Comparison of ENCODE assay signal across 16 cellular contexts in the genomic region with DNA sequence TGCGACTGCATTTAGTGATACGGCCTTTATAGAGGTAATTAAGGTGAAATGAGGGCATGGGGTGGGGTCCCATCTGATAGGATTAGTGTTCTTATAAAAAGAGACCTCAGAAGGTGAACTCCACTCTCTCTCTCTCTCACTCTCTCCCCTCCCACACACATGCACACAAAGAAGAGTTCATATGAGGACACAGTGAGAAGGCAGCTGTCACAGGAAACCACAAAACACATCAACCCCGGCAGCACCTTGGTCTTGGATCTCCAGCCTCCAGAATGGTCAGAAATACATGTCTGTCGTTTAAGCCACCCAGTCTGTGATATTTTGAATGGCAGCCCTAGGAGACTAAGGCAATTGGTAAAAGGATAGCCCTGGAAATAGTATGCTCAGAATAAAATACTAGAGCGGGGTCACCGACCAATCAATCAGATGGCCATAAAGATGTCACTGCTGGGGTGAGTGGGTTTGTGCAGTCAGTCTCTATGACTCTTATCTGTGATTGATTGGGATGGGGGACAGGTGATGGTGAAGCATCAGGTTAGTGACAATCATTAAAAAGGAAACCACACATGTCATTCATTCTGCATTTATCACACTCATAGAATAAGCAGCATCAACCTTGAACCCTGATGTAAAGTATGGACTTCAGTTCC.
DNase-seq lines count a peak whose midpoint lies in the region; ATAC-seq, FAIRE-seq and TF ChIP-seq lines count a peak whose summit lies in the region.
"Had no signal": no experiment of that assay in that cellular context is flagged by ENCODE, and none has a peak within 500 bp of the region (broad histone marks: within the 10 kb centered on the region; RNA-seq: fewer than 3 reads in every experiment).

No MANE protein-coding gene starts in this region.

- H3K4me1 ChIP-seq in DND-41 (ENCODE audit: insufficient read depth, low read length) (peaks cover 15% of the 10 kb centered on the region), astrocyte (ENCODE audit: insufficient read depth, low read length) (no peaks in the 10 kb centered on the region)

- H3K79me2 ChIP-seq in DND-41 (ENCODE audit: insufficient read depth, low read length) (no peaks in the 10 kb centered on the region), astrocyte (ENCODE audit: insufficient read depth, low read length) (no peaks in the 10 kb centered on the region)

- no peaks in the 10 kb centered on the region for H3K36me3 Mint-ChIP-seq in astrocyte (ENCODE audit: low read depth, unreplicated experiment)
- no peaks in the 10 kb centered on the region for H3K36me3 Mint-ChIP-seq in glutamatergic neuron (ENCODE audit: unreplicated experiment)
- no peaks in the 10 kb centered on the region for H3K36me3 Mint-ChIP-seq in osteocyte (ENCODE audit: unreplicated experiment)
- H3K36me3 Mint-ChIP-seq: memory B cell had no signal

- H3K9me3 Mint-ChIP-seq in astrocyte (ENCODE audit: unreplicated experiment), result peaks cover 5% of the 10 kb centered on the region
- H3K9me3 Mint-ChIP-seq in glutamatergic neuron (ENCODE audit: unreplicated experiment), result peaks cover 3% of the 10 kb centered on the region
- H3K9me3 Mint-ChIP-seq in osteocyte (ENCODE audit: unreplicated experiment), result peaks cover 17% of the 10 kb centered on the region

- H4K20me1 ChIP-seq in DND-41 (ENCODE audit: insufficient read depth, low read length), result no peaks in the 10 kb centered on the region; the same call in 1 of the 2 replicates
- no peaks in the 10 kb centered on the region for H4K20me1 ChIP-seq in astrocyte (ENCODE audit: insufficient read depth, low read length)

- H3K4me1 Mint-ChIP-seq in astrocyte (ENCODE audit: low read depth, unreplicated experiment) (peaks cover 10% of the 10 kb centered on the region), glutamatergic neuron (ENCODE audit: low read depth, unreplicated experiment) (no peaks in the 10 kb centered on the region), osteocyte (ENCODE audit: unreplicated experiment) (peaks cover 14% of the 10 kb centered on the region)
- H3K4me1 Mint-ChIP-seq: memory B cell had no signal

- H3K4me3 Mint-ChIP-seq in astrocyte (ENCODE audit: unreplicated experiment), result no peak overlapping the region
- no peak overlapping the region for H3K4me3 Mint-ChIP-seq in glutamatergic neuron (ENCODE audit: unreplicated experiment)
- H3K4me3 Mint-ChIP-seq in osteocyte (ENCODE audit: unreplicated experiment), result no peak overlapping the region
- H3K4me3 Mint-ChIP-seq: memory B cell had no signal

- H3K9me3 ChIP-seq in DND-41 (ENCODE audit: insufficient read depth, low read length, severe bottlenecking) (peaks cover 2% of the 10 kb centered on the region), astrocyte (ENCODE audit: insufficient read depth, low read depth, low read length) (no peaks in the 10 kb centered on the region)
- H3K9me3 ChIP-seq: neutrophil had no signal

- H3K9ac ChIP-seq in DND-41 (ENCODE audit: low read depth, low read length) (no peak overlapping the region), astrocyte (ENCODE audit: low read length) (no peak overlapping the region)

- DNase-seq in DND-41 (peak; percentile 17), HT1080 (ENCODE audit: low read depth) (peak; percentile 53), astrocyte (ENCODE audit: low read depth) (peak; percentile 31), glutamatergic neuron (no peak), osteocyte (ENCODE audit: extremely low spot score, unreplicated experiment) (no peak), EL (no peak)
- DNase-seq: activated T-cell treated with anti-CD3 and anti-CD28 coated beads for 4 hours, cortex of kidney, NCI-H1105, T-helper 1 cell had no signal

- H3K4me2 ChIP-seq in DND-41 (ENCODE audit: insufficient read depth, low read length) (no peak overlapping the region), astrocyte (ENCODE audit: low read length) (no peak overlapping the region)

- no peak for FAIRE-seq in astrocyte (lab: Jason Lieb, UNC)
- FAIRE-seq: RCC 7860 had no signal

- H3K27me3 ChIP-seq in DND-41 (ENCODE audit: insufficient read depth, low read length, poor library complexity), result no peaks in the 10 kb centered on the region
- no peaks in the 10 kb centered on the region for H3K27me3 ChIP-seq in astrocyte (ENCODE audit: insufficient read depth, low read length)
- H3K27me3 ChIP-seq: neutrophil had no signal

- H3K27ac Mint-ChIP-seq in astrocyte (ENCODE audit: unreplicated experiment) (no peak overlapping the region), glutamatergic neuron (ENCODE audit: unreplicated experiment) (no peak overlapping the region), osteocyte (ENCODE audit: unreplicated experiment) (no peak overlapping the region)
- H3K27ac Mint-ChIP-seq: memory B cell had no signal

- no peak overlapping the region for H2AFZ ChIP-seq in DND-41 (ENCODE audit: low read depth, low read length)
- no peak overlapping the region for H2AFZ ChIP-seq in astrocyte (ENCODE audit: low read depth, low read length)

- no peak for TF ChIP-seq CTCF in DND-41 (IDR thresholded peaks at IDR 0.05; ENCODE audit: borderline replicate concordance, extremely low read depth, low read length, poor library complexity, severe bottlenecking)
- no peak for TF ChIP-seq CTCF in astrocyte (IDR thresholded peaks at IDR 0.05; ENCODE audit: insufficient read depth, low read depth, low read length)
- no peak for TF ChIP-seq CTCF in glutamatergic neuron (IDR thresholded peaks at IDR 0.05; ENCODE audit: partially characterized antibody, unreplicated experiment)
- TF ChIP-seq CTCF in osteocyte (IDR thresholded peaks at IDR 0.05), result no peak

- H3K27ac ChIP-seq in DND-41 (ENCODE audit: low read length), result no peak overlapping the region
- H3K27ac ChIP-seq in astrocyte (ENCODE audit: low read depth, low read length), result no peak overlapping the region
- H3K27ac ChIP-seq: neutrophil, skin epidermis had no signal

- H3K36me3 ChIP-seq in DND-41 (ENCODE audit: insufficient read depth, low read length) (no peaks in the 10 kb centered on the region), astrocyte (ENCODE audit: insufficient read depth, low read length) (no peaks in the 10 kb centered on the region)
- H3K36me3 ChIP-seq: neutrophil had no signal

- ATAC-seq in DND-41 (ENCODE audit: insufficient read depth, low read depth) (peak; percentile 69), GM18909 (IDR thresholded peaks at IDR 0.05; ENCODE audit: poor library complexity, unreplicated experiment) (peak; percentile 55), SK-N-SH treated with all-trans-retinoic acid at 6 μM for 48 hours (no peak)

- H3K27me3 Mint-ChIP-seq in astrocyte (ENCODE audit: low read depth, unreplicated experiment) (peaks cover 5% of the 10 kb centered on the region), glutamatergic neuron (ENCODE audit: unreplicated experiment) (no peaks in the 10 kb centered on the region), osteocyte (ENCODE audit: unreplicated experiment) (no peaks in the 10 kb centered on the region)

- H3K4me3 ChIP-seq in DND-41 (ENCODE audit: low read depth in 1 of 2, low read length in 2 of 2) (no peak overlapping the region), astrocyte (ENCODE audit: insufficient read depth, low read depth, low read length) (no peak overlapping the region)
- H3K4me3 ChIP-seq: skin epidermis had no signal

TF ChIP-seq in SK-N-SH treated with all-trans-retinoic acid at 6 μM for 48 hours, 23 proteins besides CTCF, POLR2A, EP300 and RAD21:
- TF ChIP-seq ZC3H10 (CRISPR knock-in tag; IDR thresholded peaks at IDR 0.05), result no peak

Comparison
In these comparisons a context has a peak if more than half of its experiments do, and no peak if none do; other contexts are left out.
1. DNase-seq: peak in DND-41 (single experiment), HT1080 (single experiment) and astrocyte (single experiment); none in glutamatergic neuron (single experiment), osteocyte (single experiment) and EL (single experiment).